ENCODE assay signal across 8 cellular contexts in the genomic region with DNA sequence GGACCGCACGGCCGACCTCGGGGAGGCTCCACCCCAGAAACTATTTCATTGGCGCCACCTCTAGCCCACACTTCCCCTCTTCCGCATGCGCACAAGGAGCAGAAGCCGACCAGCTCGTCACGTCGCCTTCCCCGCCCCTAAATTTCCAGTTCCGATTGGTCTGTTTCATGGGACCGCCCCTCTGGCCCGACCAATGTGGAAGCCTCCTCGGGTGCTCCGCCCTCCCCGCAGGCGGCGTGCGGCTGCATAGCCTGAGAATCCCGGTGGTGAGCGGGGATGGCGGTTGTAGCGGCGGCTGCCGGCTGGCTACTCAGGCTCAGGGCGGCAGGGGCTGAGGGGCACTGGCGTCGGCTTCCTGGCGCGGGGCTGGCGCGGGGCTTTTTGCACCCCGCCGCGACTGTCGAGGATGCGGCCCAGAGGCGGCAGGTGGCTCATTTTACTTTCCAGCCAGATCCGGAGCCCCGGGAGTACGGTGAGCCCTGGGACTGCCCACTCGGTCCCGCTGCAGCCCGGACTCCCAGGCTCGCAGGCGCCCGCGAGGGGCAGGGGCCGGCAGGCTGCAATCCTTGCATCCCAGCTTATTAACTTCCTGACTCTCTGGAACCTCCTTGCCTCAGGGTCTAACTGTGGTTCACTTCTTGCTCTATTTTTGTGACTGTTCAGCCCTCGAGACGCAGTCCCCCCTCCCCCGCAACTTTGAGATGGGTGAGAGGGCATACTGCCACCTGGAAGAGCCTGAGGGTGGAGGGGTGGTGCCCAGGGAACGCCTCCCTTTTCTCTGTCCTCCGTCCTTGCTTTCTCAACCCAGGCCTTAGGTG.
DNase-seq lines count a peak whose midpoint lies in the region; ATAC-seq and TF ChIP-seq lines count a peak whose summit lies in the region.

A gene (plus strand): TSS at position 254 of the 818 bp plus-strand sequence. CDS start 23 bp downstream, at position 277.

- peak within 1 kb of the TSS; percentile 99 for H3K9ac ChIP-seq in ES-I3 (ENCODE audit: low read depth, low read length)
- peak within 1 kb of the TSS; percentile 78 for H3K9ac ChIP-seq in MM.1S (ENCODE audit: low read length)

- peaks cover 18% of the 10 kb centered on the region for H3K4me1 Mint-ChIP-seq in nephron progenitor cell
- peaks cover 18% of the 10 kb centered on the region for H3K4me1 Mint-ChIP-seq in stimulated activated naive CD8-positive, alpha-beta T cell treated with anti-CD3 and anti-CD28 coated beads, Interleukin-15, amount 100 ng/mL, for 72 hours

- H3K4me1 ChIP-seq in ES-I3 (ENCODE audit: insufficient read depth, low read length) (no peaks in the 10 kb centered on the region; the same call in 1 of the 2 replicates), HAP-1 (peaks cover 7% of the 10 kb centered on the region), MM.1S (ENCODE audit: low read length) (peaks cover 9% of the 10 kb centered on the region)

- H4K20me1 ChIP-seq in MM.1S (ENCODE audit: insufficient read depth, low read length): no peaks in the 10 kb centered on the region

- H3K79me2 ChIP-seq in MM.1S (ENCODE audit: low read length): peaks cover 31% of the 10 kb centered on the region

- H3K4me3 ChIP-seq in HAP-1: peak within 1 kb of the TSS; percentile 93
- peak within 1 kb of the TSS; percentile 81 for H3K4me3 ChIP-seq in MM.1S (ENCODE audit: low read length)

- no peaks in the 10 kb centered on the region for H3F3A ChIP-seq in MM.1S (ENCODE audit: insufficient read depth, low read length)

- H3K27ac Mint-ChIP-seq in nephron progenitor cell: peak within 1 kb of the TSS; percentile 60
- peak within 1 kb of the TSS; percentile 94 for H3K27ac Mint-ChIP-seq in stimulated activated naive CD8-positive, alpha-beta T cell treated with anti-CD3 and anti-CD28 coated beads, Interleukin-15, amount 100 ng/mL, for 72 hours

- in situ Hi-C loops in HAP-1 (cut with MboI; ENCODE audit: low sequenced_read_pairs): no loop called here

- peak within 1 kb of the TSS; percentile 74; the same call in 1 of the 2 replicates for H3K27ac ChIP-seq in MM.1S (ENCODE audit: low read length)

- DNase-seq in HAP-1 (ENCODE audit: low spot score in 2 of 2): peak; percentile 94 to 99
- peak; percentile 99 for DNase-seq in MM.1S
- DNase-seq in SIG-M5 (lab: John Stamatoyannopoulos, UW): peak; percentile 84
- DNase-seq in activated gamma-delta T cell (lab: John Stamatoyannopoulos, UW): peak; percentile 81
- peak; percentile 98 for DNase-seq in fibroblast of the conjunctiva (ENCODE audit: low read depth)
- peak; percentile 97 for DNase-seq in nephron progenitor cell
- DNase-seq in stimulated activated naive CD8-positive, alpha-beta T cell treated with anti-CD3 and anti-CD28 coated beads, Interleukin-15, amount 100 ng/mL, for 72 hours: peak; percentile 95 to 98

- no peaks in the 10 kb centered on the region for H3K9me3 ChIP-seq in ES-I3 (ENCODE audit: control insufficient read depth, insufficient read depth, low read length)
- no peaks in the 10 kb centered on the region for H3K9me3 ChIP-seq in HAP-1
- no peaks in the 10 kb centered on the region for H3K9me3 ChIP-seq in MM.1S (replicated peaks; ENCODE audit: insufficient read depth, low read length)

- H3K27me3 Mint-ChIP-seq in nephron progenitor cell (ENCODE audit: low read depth, poor library complexity): peaks cover 15% of the 10 kb centered on the region
- H3K27me3 Mint-ChIP-seq in stimulated activated naive CD8-positive, alpha-beta T cell treated with anti-CD3 and anti-CD28 coated beads, Interleukin-15, amount 100 ng/mL, for 72 hours: no peaks in the 10 kb centered on the region

- H3K9me3 Mint-ChIP-seq in nephron progenitor cell: peaks cover 3% of the 10 kb centered on the region
- H3K9me3 Mint-ChIP-seq in stimulated activated naive CD8-positive, alpha-beta T cell treated with anti-CD3 and anti-CD28 coated beads, Interleukin-15, amount 100 ng/mL, for 72 hours: no peaks in the 10 kb centered on the region

- H3K4me2 ChIP-seq in MM.1S (ENCODE audit: low read depth, low read length): peak within 1 kb of the TSS; percentile 68

- peak; percentile 96 for ATAC-seq in stimulated activated naive CD8-positive, alpha-beta T cell treated with anti-CD3 and anti-CD28 coated beads, Interleukin-15, amount 100 ng/mL, for 72 hours

- peak within 1 kb of the TSS; percentile 99 for H3K4me3 Mint-ChIP-seq in nephron progenitor cell
- peak within 1 kb of the TSS; percentile 92 to 94 for H3K4me3 Mint-ChIP-seq in stimulated activated naive CD8-positive, alpha-beta T cell treated with anti-CD3 and anti-CD28 coated beads, Interleukin-15, amount 100 ng/mL, for 72 hours

- peak within 1 kb of the TSS; percentile 87 for H2AFZ ChIP-seq in MM.1S (ENCODE audit: low read length)

- no peaks in the 10 kb centered on the region for H3K36me3 ChIP-seq in ES-I3 (ENCODE audit: insufficient read depth, low read length)
- H3K36me3 ChIP-seq in HAP-1 (replicated peaks): 0 out of 2 replicates have a peak, but pooled peaks cover 2% of the 10 kb centered on the region
- H3K36me3 ChIP-seq in MM.1S (replicated peaks; ENCODE audit: insufficient read depth, low read length): no peaks in the 10 kb centered on the region

- H3K9me2 ChIP-seq in MM.1S (replicated peaks; ENCODE audit: insufficient read depth, low read length): no peaks in the 10 kb centered on the region

- no peak for TF ChIP-seq CTCF in MM.1S (IDR thresholded peaks at IDR 0.05; ENCODE audit: low read length)
- TF ChIP-seq CTCF in nephron progenitor cell (IDR thresholded peaks at IDR 0.05): no peak

- H3K36me3 Mint-ChIP-seq in nephron progenitor cell (ENCODE audit: low read depth): peaks cover 3% of the 10 kb centered on the region

- H3K27me3 ChIP-seq in HAP-1 (ENCODE audit: low read depth): peaks cover 3% of the 10 kb centered on the region; the same call in 1 of the 2 replicates
- no peaks in the 10 kb centered on the region for H3K27me3 ChIP-seq in MM.1S (replicated peaks; ENCODE audit: insufficient read depth, low read length)

Comparison
In these comparisons a context has a peak if more than half of its experiments do, and no peak if none do; other contexts are left out.
1. Peak in every context shown above with its lines: DNase-seq, ATAC-seq, H3K4me3 ChIP-seq and H3K27ac ChIP-seq.